In genomic region chr9:37345038-37345437, GRCh38 we compare ENCODE assay signal across 17 cellular contexts.
DNase-seq lines count a peak whose midpoint lies in the region; ATAC-seq, FAIRE-seq and TF ChIP-seq lines count a peak whose summit lies in the region.
"Had no signal": no experiment of that assay in that cellular context is flagged by ENCODE, and none has a peak within 500 bp of the region (broad histone marks: within the 10 kb centered on the region; RNA-seq: fewer than 3 reads in every experiment).

No MANE protein-coding gene starts in this region.

- H3K36me3 ChIP-seq in Karpas-422 (ENCODE audit: insufficient read depth, low read length): peaks cover 6% of the 10 kb centered on the region; the same call in 1 of the 2 replicates
- peaks cover 10% of the 10 kb centered on the region for H3K36me3 ChIP-seq in K562 (ENCODE audit: control insufficient read depth, insufficient read depth, low read length)

- no peak for ATAC-seq in stimulated activated naive CD8-positive, alpha-beta T cell treated with anti-CD3 and anti-CD28 coated beads, Interleukin-15, amount 100 ng/mL, for 72 hours
- no peak for ATAC-seq in K562

- H3K9ac ChIP-seq in Karpas-422 (ENCODE audit: low read length): no peak overlapping the region
- H3K9ac ChIP-seq in K562 (ENCODE audit: insufficient read depth in 1 of 2, low read depth in 2 of 2, low read length in 2 of 2): no peak overlapping the region
- H3K9ac ChIP-seq: GM23248 had no signal

- TF ChIP-seq RAD21 in K562 (CRISPR knock-in tag; conservative IDR thresholded peaks at IDR 0.05 in 1 of 2, IDR thresholded peaks at IDR 0.05 in 1 of 2): no peak

- no peak for DNase-seq in stimulated activated naive CD8-positive, alpha-beta T cell treated with anti-CD3 and anti-CD28 coated beads, Interleukin-15, amount 100 ng/mL, for 72 hours
- no peak for DNase-seq in Karpas-422
- no peak for DNase-seq in K562 (ENCODE audit: extremely low read depth in 1 of 4, low spot score in 3 of 4)
- DNase-seq in germinal center (ENCODE audit: low spot score): no peak
- no peak for DNase-seq in GM19238 (ENCODE audit: insufficient read length, low spot score)
- DNase-seq: C1 segment of cervical spinal cord; Calu3; CD4-positive, alpha-beta memory T cell; COR-L47; DMS153; DND-41; GM23248; H7; HCEC 1CT had no signal

- in situ Hi-C loops in K562 (cut with MboI): no loop called here

- BruUV-seq in K562 (replicated peaks; lab: Mats Ljungman, UMichigan): no TSS peak

- H3K4me1 ChIP-seq in Karpas-422 (ENCODE audit: low read length) (peaks cover 23% of the 10 kb centered on the region), K562 (replicated peaks in 1 of 2; ENCODE audit: control insufficient read depth in 2 of 2, insufficient read depth in 2 of 2, low read length in 2 of 2) (no peaks in the 10 kb centered on the region)

- peak overlapping the region; percentile 9; the same call in 1 of the 2 replicates for H3K27ac ChIP-seq in Karpas-422 (ENCODE audit: low read length)
- no peak overlapping the region for H3K27ac ChIP-seq in K562 (ENCODE audit: extremely low read depth, low read depth, low read length)
- H3K27ac ChIP-seq: GM23248 had no signal

- peaks cover 17% of the 10 kb centered on the region for H3K36me3 Mint-ChIP-seq in stimulated activated naive CD8-positive, alpha-beta T cell treated with anti-CD3 and anti-CD28 coated beads, Interleukin-15, Interleukin-2, amounts not matched to agents 100 ng/mL and 50 ng/mL, for 24 hours (ENCODE audit: low read depth)

- H3K4me3 Mint-ChIP-seq in stimulated activated naive CD8-positive, alpha-beta T cell treated with anti-CD3 and anti-CD28 coated beads, Interleukin-15, Interleukin-2, amounts not matched to agents 100 ng/mL and 50 ng/mL, for 24 hours: no peak overlapping the region
- no peak overlapping the region for H3K4me3 Mint-ChIP-seq in stimulated activated naive CD8-positive, alpha-beta T cell treated with anti-CD3 and anti-CD28 coated beads, Interleukin-15, amount 100 ng/mL, for 72 hours
- H3K4me3 Mint-ChIP-seq: CD4-positive, alpha-beta memory T cell had no signal

- no peak for TF ChIP-seq POLR2A in K562 (conservative IDR thresholded peaks at IDR 0.05)

- POLR2A ChIA-PET in K562 (lab: Yijun Ruan, JAX): interaction anchor here (1.0 to 1.4 kb wide), 2 partner anchors 11 to 57 kb away, joined by 3 to 4 read pairs; no protein-coding TSS in a partner anchor

- no peak overlapping the region for H2AFZ ChIP-seq in Karpas-422 (ENCODE audit: low read length)
- H2AFZ ChIP-seq in K562 (ENCODE audit: low read depth, low read length): no peak overlapping the region
- H2AFZ ChIP-seq: GM23248 had no signal

- TF ChIP-seq EP300 in K562 (IDR thresholded peaks at IDR 0.05; ENCODE audit: low read length): no peak

- H3K4me1 Mint-ChIP-seq in stimulated activated naive CD8-positive, alpha-beta T cell treated with anti-CD3 and anti-CD28 coated beads, Interleukin-15, Interleukin-2, amounts not matched to agents 100 ng/mL and 50 ng/mL, for 24 hours (ENCODE audit: low read depth): no peaks in the 10 kb centered on the region
- H3K4me1 Mint-ChIP-seq in stimulated activated naive CD8-positive, alpha-beta T cell treated with anti-CD3 and anti-CD28 coated beads, Interleukin-15, amount 100 ng/mL, for 72 hours: no peaks in the 10 kb centered on the region

- H3K27ac Mint-ChIP-seq in stimulated activated naive CD8-positive, alpha-beta T cell treated with anti-CD3 and anti-CD28 coated beads, Interleukin-15, Interleukin-2, amounts not matched to agents 100 ng/mL and 50 ng/mL, for 24 hours: peak overlapping the region; percentile 47
- no peak overlapping the region for H3K27ac Mint-ChIP-seq in stimulated activated naive CD8-positive, alpha-beta T cell treated with anti-CD3 and anti-CD28 coated beads, Interleukin-15, amount 100 ng/mL, for 72 hours
- H3K27ac Mint-ChIP-seq: CD4-positive, alpha-beta memory T cell had no signal

- no peaks in the 10 kb centered on the region for H3K9me2 ChIP-seq in Karpas-422 (replicated peaks; ENCODE audit: insufficient read depth, low read length)

- H4K20me1 ChIP-seq in Karpas-422 (ENCODE audit: insufficient read depth, low read depth, low read length) (no peaks in the 10 kb centered on the region), K562 (replicated peaks; ENCODE audit: control insufficient read depth, insufficient read depth, low read length) (no peaks in the 10 kb centered on the region)

- H3K9me3 ChIP-seq in Karpas-422 (ENCODE audit: low read length): no peaks in the 10 kb centered on the region
- H3K9me3 ChIP-seq in K562 (replicated peaks; ENCODE audit: control insufficient read depth, insufficient read depth, low read depth, low read length): no peaks in the 10 kb centered on the region

- CTCF ChIA-PET in K562 (lab: Yijun Ruan, JAX; ENCODE audit: low intra/inter-chr PET ratio): no interaction called here

- no peaks in the 10 kb centered on the region for H3K27me3 Mint-ChIP-seq in stimulated activated naive CD8-positive, alpha-beta T cell treated with anti-CD3 and anti-CD28 coated beads, Interleukin-15, Interleukin-2, amounts not matched to agents 100 ng/mL and 50 ng/mL, for 24 hours
- no peaks in the 10 kb centered on the region for H3K27me3 Mint-ChIP-seq in stimulated activated naive CD8-positive, alpha-beta T cell treated with anti-CD3 and anti-CD28 coated beads, Interleukin-15, amount 100 ng/mL, for 72 hours
- H3K27me3 Mint-ChIP-seq: CD4-positive, alpha-beta memory T cell had no signal

- H3K4me2 ChIP-seq in Karpas-422 (ENCODE audit: low read depth, low read length, poor library complexity, severe bottlenecking) (no peak overlapping the region), K562 (ENCODE audit: insufficient read depth, low read length) (no peak overlapping the region)

- 98% methylated on average over 3 of the region's 3 CpGs for WGBS in K562 (ENCODE audit: insufficient coverage, low coverage, missing lambda C conversion rate)

- no peak for FAIRE-seq in K562 (lab: Jason Lieb, UNC)
- FAIRE-seq: G401.6, H1 had no signal

- no peaks in the 10 kb centered on the region for H3K9me3 Mint-ChIP-seq in stimulated activated naive CD8-positive, alpha-beta T cell treated with anti-CD3 and anti-CD28 coated beads, Interleukin-15, Interleukin-2, amounts not matched to agents 100 ng/mL and 50 ng/mL, for 24 hours
- no peaks in the 10 kb centered on the region for H3K9me3 Mint-ChIP-seq in stimulated activated naive CD8-positive, alpha-beta T cell treated with anti-CD3 and anti-CD28 coated beads, Interleukin-15, amount 100 ng/mL, for 72 hours
- H3K9me3 Mint-ChIP-seq: CD4-positive, alpha-beta memory T cell had no signal

- H3K9me1 ChIP-seq in K562 (ENCODE audit: control insufficient read depth, insufficient read depth, low read length): no peaks in the 10 kb centered on the region

- TF ChIP-seq CTCF in K562 (IDR thresholded peaks at IDR 0.05 in 2 of 3, conservative IDR thresholded peaks at IDR 0.05 in 1 of 3; ENCODE audit: insufficient read depth in 2 of 3, low read depth in 1 of 3, low read length in 3 of 3): no peak

- intact Hi-C loops in K562 (cut with micrococcal nuclease): no loop called here

- H3K27me3 ChIP-seq in Karpas-422 (ENCODE audit: low read length): no peaks in the 10 kb centered on the region
- H3K27me3 ChIP-seq in K562 (ENCODE audit: control insufficient read depth in 2 of 2, insufficient read depth in 2 of 2, low read length in 2 of 2): no peaks in the 10 kb centered on the region

- H3K4me3 ChIP-seq in Karpas-422 (ENCODE audit: low read length) (no peak overlapping the region), K562 (no peak overlapping the region)
- H3K4me3 ChIP-seq: GM23248 had no signal

- peaks cover 32% of the 10 kb centered on the region for H3K79me2 ChIP-seq in Karpas-422 (ENCODE audit: low read length)
- no peaks in the 10 kb centered on the region; the same call in 2 of the 3 replicates for H3K79me2 ChIP-seq in K562 (ENCODE audit: control insufficient read depth, insufficient read depth, low read length)

TF ChIP-seq in K562, 482 proteins besides CTCF, POLR2A, EP300 and RAD21 (continues in another document):
- TF ChIP-seq PHB (CRISPR knock-in tag; IDR thresholded peaks at IDR 0.05) (no peak), GATAD2B (IDR thresholded peaks at IDR 0.05; ENCODE audit: borderline replicate concordance) (no peak), ZNF3 (CRISPR knock-in tag; IDR thresholded peaks at IDR 0.05) (no peak), ZKSCAN8 (CRISPR knock-in tag; IDR thresholded peaks at IDR 0.05) (no peak), ATF2 (CRISPR knock-in tag; IDR thresholded peaks at IDR 0.05) (no peak)
